Comparison of ENCODE assay signal across 10 cellular contexts in the genomic region with DNA sequence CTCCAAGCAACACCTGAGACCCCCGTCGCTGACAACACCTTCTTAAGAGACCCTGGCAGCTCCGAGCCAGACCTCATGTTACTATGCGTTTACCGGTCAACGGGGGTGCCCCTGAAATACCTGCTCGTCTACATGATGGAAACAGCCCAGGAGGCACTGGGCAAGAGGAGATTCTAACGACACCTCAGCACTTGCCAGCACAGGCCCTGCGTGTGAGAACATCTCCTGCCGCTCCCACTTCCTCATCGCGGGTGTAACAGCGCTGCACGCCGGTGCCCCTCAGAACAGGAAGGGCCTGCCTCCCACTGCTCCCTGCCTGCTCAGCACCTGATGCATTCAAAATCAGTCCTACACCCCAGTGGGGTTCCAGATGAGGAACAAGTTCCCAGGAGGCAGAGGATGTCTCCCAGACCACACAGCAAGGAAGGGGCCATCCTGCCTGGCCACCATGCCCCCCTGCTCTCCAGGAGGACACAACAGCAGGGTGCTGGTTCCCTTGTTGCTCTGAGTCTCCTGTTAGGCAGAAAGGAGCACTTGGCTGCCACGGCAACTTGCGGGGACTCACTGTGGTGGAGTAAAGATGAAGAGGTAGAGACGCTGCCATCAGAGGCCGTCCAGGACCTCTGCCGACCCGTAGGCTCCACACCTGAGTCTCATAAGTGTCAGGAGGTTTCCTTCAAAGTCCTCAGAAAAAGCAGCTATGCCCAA. TPM values are rescaled to one million over a fixed set of nuclear protein-coding genes. Genes with fewer than 3 reads are reported as not detected.
DNase-seq lines count a peak whose midpoint lies in the region; ATAC-seq and FAIRE-seq lines count a peak whose summit lies in the region.
"Had no signal": no experiment of that assay in that cellular context is flagged by ENCODE, and none has a peak within 500 bp of the region (broad histone marks: within the 10 kb centered on the region; RNA-seq: fewer than 3 reads in every experiment).

No MANE protein-coding gene starts in this region.

- H3K27me3 ChIP-seq in mesenchymal stem cell (ENCODE audit: control insufficient read depth in 1 of 2, insufficient read depth in 1 of 2, low read length in 2 of 2): no peaks in the 10 kb centered on the region
- H3K27me3 ChIP-seq in small intestine (ENCODE audit: control insufficient read depth in 2 of 2, insufficient read depth in 2 of 2, low read length in 2 of 2): no peaks in the 10 kb centered on the region

- H2BK12ac ChIP-seq in mesenchymal stem cell (ENCODE audit: low read length in 2 of 2): no peak overlapping the region

- H3K23ac ChIP-seq in mesenchymal stem cell (ENCODE audit: low read length in 2 of 2): no peak overlapping the region

- peaks cover 15% of the 10 kb centered on the region for H3K9me3 ChIP-seq in mesenchymal stem cell (ENCODE audit: control insufficient read depth, low read length)
- H3K9me3 ChIP-seq in small intestine (ENCODE audit: control insufficient read depth, low read depth): no peaks in the 10 kb centered on the region

- H3K27ac ChIP-seq in mesenchymal stem cell (ENCODE audit: low read length, poor library complexity, severe bottlenecking) (no peak overlapping the region), small intestine (ENCODE audit: low read depth in 1 of 2, low read length in 1 of 2) (peak overlapping the region in 1 of 2 donors; percentile 11)
- H3K27ac ChIP-seq: C4-2B had no signal

- no peak overlapping the region for H3K4me2 ChIP-seq in mesenchymal stem cell (ENCODE audit: low read length, poor library complexity, severe bottlenecking)

- no peak overlapping the region for H4K8ac ChIP-seq in mesenchymal stem cell (ENCODE audit: low read length)

- H3K36me3 ChIP-seq in mesenchymal stem cell (ENCODE audit: control insufficient read depth in 1 of 2, insufficient read depth in 2 of 2, low read depth in 1 of 2, low read length in 2 of 2): peaks cover 27 to 37% of the 10 kb centered on the region in 2 experiments
- H3K36me3 ChIP-seq in small intestine (ENCODE audit: control insufficient read depth in 2 of 2, insufficient read depth in 2 of 2, low read length in 2 of 2): no peaks in the 10 kb centered on the region

- peak overlapping the region; percentile 25 for H3K27ac Mint-ChIP-seq in activated naive CD8-positive, alpha-beta T cell treated with anti-CD3 and anti-CD28 coated beads for 36 hours

- H3K4ac ChIP-seq in mesenchymal stem cell (ENCODE audit: low read depth in 1 of 2, low read length in 2 of 2): no peak overlapping the region

- DNase-seq in left ventricle myocardium superior (peak; percentile 35), cardiac septum (ENCODE audit: low spot score) (no peak), mesenchymal stem cell (no peak), dermis blood vessel endothelial cell (no peak), small intestine (no peak), DMS 273 treated with DMSO at 0.1 percent for 48 hours (lab: John Stamatoyannopoulos, UW) (no peak)
- no peak for DNase-seq in activated naive CD8-positive, alpha-beta T cell treated with anti-CD3 and anti-CD28 coated beads for 36 hours
- DNase-seq: NCI-H1417 had no signal

- H2AK5ac ChIP-seq in mesenchymal stem cell (ENCODE audit: low read length, severe bottlenecking): no peak overlapping the region

- H3K79me1 ChIP-seq in mesenchymal stem cell (replicated peaks; ENCODE audit: low read length, poor library complexity, severe bottlenecking): peaks cover 13% of the 10 kb centered on the region

- no peaks in the 10 kb centered on the region for H3K27me3 Mint-ChIP-seq in activated naive CD8-positive, alpha-beta T cell treated with anti-CD3 and anti-CD28 coated beads for 36 hours

- no peak overlapping the region for H3K14ac ChIP-seq in mesenchymal stem cell (ENCODE audit: low read length in 2 of 2)

- H3K4me3 ChIP-seq in mesenchymal stem cell (ENCODE audit: insufficient read depth in 1 of 2, low read depth in 1 of 2, low read length in 2 of 2) (no peak overlapping the region), small intestine (ENCODE audit: low read depth in 1 of 2, low read length in 2 of 2) (no peak overlapping the region)

- H3K9ac ChIP-seq in mesenchymal stem cell (ENCODE audit: low read length): peak overlapping the region; percentile 81

- H2AFZ ChIP-seq in mesenchymal stem cell (ENCODE audit: low read depth, low read length): no peak overlapping the region

- no peak overlapping the region for H3K18ac ChIP-seq in mesenchymal stem cell (ENCODE audit: low read depth in 1 of 2, low read length in 2 of 2)

- no peak for ATAC-seq in left ventricle myocardium superior
- ATAC-seq in GM21619 (IDR thresholded peaks at IDR 0.05; ENCODE audit: unreplicated experiment): no peak

- H3K4me1 ChIP-seq in mesenchymal stem cell (ENCODE audit: control insufficient read depth, insufficient read depth, low read depth, low read length): peaks cover 58% of the 10 kb centered on the region
- peaks cover 8 to 48% of the 10 kb centered on the region in 2 donors for H3K4me1 ChIP-seq in small intestine (ENCODE audit: control insufficient read depth in 2 of 2, insufficient read depth in 1 of 2, low read depth in 1 of 2, low read length in 1 of 2)

- H2BK5ac ChIP-seq in mesenchymal stem cell (ENCODE audit: low read depth, low read length, poor library complexity, severe bottlenecking): no peak overlapping the region

- no peak overlapping the region for H2BK120ac ChIP-seq in mesenchymal stem cell (ENCODE audit: low read depth, low read length)

- H2BK15ac ChIP-seq in mesenchymal stem cell (ENCODE audit: low read depth, poor library complexity, severe bottlenecking): no peak overlapping the region

- peaks cover 22% of the 10 kb centered on the region for H3K36me3 Mint-ChIP-seq in activated naive CD8-positive, alpha-beta T cell treated with anti-CD3 and anti-CD28 coated beads for 36 hours

- H3K4me3 Mint-ChIP-seq in activated naive CD8-positive, alpha-beta T cell treated with anti-CD3 and anti-CD28 coated beads for 36 hours: peak overlapping the region; percentile 29

- H3K4me1 Mint-ChIP-seq in activated naive CD8-positive, alpha-beta T cell treated with anti-CD3 and anti-CD28 coated beads for 36 hours: peaks cover 45% of the 10 kb centered on the region

- intact Hi-C loops in left ventricle myocardium superior (cut with micrococcal nuclease) (no loop called here), cardiac septum (cut with DNase I) (no loop called here)

- no peak for FAIRE-seq in small intestine (lab: Jason Lieb, UNC)

- 95% methylated on average over 20 of the region's 21 CpGs for WGBS in mesenchymal stem cell
- 62 to 67% (median 64%) methylated on average over 21 of the region's 21 CpGs for WGBS in small intestine, 3 donors

- H3K9me3 Mint-ChIP-seq in activated naive CD8-positive, alpha-beta T cell treated with anti-CD3 and anti-CD28 coated beads for 36 hours: peaks cover 9% of the 10 kb centered on the region

- H4K91ac ChIP-seq in mesenchymal stem cell (ENCODE audit: low read length): no peak overlapping the region

RNA-seq across cellular contexts. Expression of gene TOLLIP, which starts 2.1 kb away (rescaled TPM):
- total RNA-seq in left ventricle myocardium superior (50.2 TPM), cardiac septum (46.9 TPM), dermis blood vessel endothelial cell (24.8 and 40.6 TPM in 2 replicates)
- 10 to 100 TPM; 32.8 to 36.0 TPM for total RNA-seq in activated naive CD8-positive, alpha-beta T cell treated with anti-CD3 and anti-CD28 coated beads for 36 hours
- polyA plus RNA-seq in mesenchymal stem cell (2013, experiment 1 of 2): 28.5 TPM
- polyA plus RNA-seq in mesenchymal stem cell (2013, experiment 2 of 2): 29.7 TPM
- 10 to 100 TPM; 33.1 to 41.2 (median 40.8) TPM for polyA plus RNA-seq in small intestine
